Comparison of ENCODE assay signal across 8 cellular contexts in genomic region chr20:31720486-31721407, GRCh38. TPM values are rescaled to one million over a fixed set of nuclear protein-coding genes. Genes with fewer than 3 reads are reported as not detected.
DNase-seq lines count a peak whose midpoint lies in the region; ATAC-seq and TF ChIP-seq lines count a peak whose summit lies in the region.

No MANE protein-coding gene starts in this region.

- no peaks in the 10 kb centered on the region for H3K9me3 Mint-ChIP-seq in activated CD4-positive, alpha-beta memory T cell treated with anti-CD3 and anti-CD28 coated beads, Interleukin-2, amount 10 ng/mL, durations not matched to agents 7 days and 5 days

- H3K9me3 ChIP-seq in prostate gland = no peaks in the 10 kb centered on the region

- peak overlapping the region; percentile 79 for H3K4me3 ChIP-seq in fibroblast of pulmonary artery (replicated peaks; ENCODE audit: low read depth, low read length)
- H3K4me3 ChIP-seq in prostate gland = peak overlapping the region; percentile 90 to 91

- TF ChIP-seq POLR2A in prostate gland (IDR thresholded peaks at IDR 0.05) = no peak

- H3K36me3 Mint-ChIP-seq in activated CD4-positive, alpha-beta memory T cell treated with anti-CD3 and anti-CD28 coated beads, Interleukin-2, amount 10 ng/mL, durations not matched to agents 7 days and 5 days (ENCODE audit: low read depth) = peaks cover 69% of the 10 kb centered on the region

- peak overlapping the region; percentile 95 for H3K4me3 Mint-ChIP-seq in activated CD4-positive, alpha-beta memory T cell treated with anti-CD3 and anti-CD28 coated beads, Interleukin-2, amount 10 ng/mL, durations not matched to agents 7 days and 5 days

- ATAC-seq in GM21786 (IDR thresholded peaks at IDR 0.05; ENCODE audit: unreplicated experiment) = no peak

- POLR2A ChIA-PET in activated CD4-positive, alpha-beta memory T cell treated with anti-CD3 and anti-CD28 coated beads, Interleukin-2, amount 10 ng/mL, durations not matched to agents 7 days and 5 days (lab: Charles Lee) = interaction anchor here (1.0 to 10.4 kb wide), 13 partner anchors 11 to 118 kb away, joined by 3 to 213 read pairs (median 14); partner anchors contain the start of gene TPX2

- peaks cover 7% of the 10 kb centered on the region for H3K4me1 ChIP-seq in prostate gland (replicated peaks)

- H3K27me3 Mint-ChIP-seq in activated CD4-positive, alpha-beta memory T cell treated with anti-CD3 and anti-CD28 coated beads, Interleukin-2, amount 10 ng/mL, durations not matched to agents 7 days and 5 days = no peaks in the 10 kb centered on the region

- TF ChIP-seq CTCF in fibroblast of pulmonary artery (IDR thresholded peaks at IDR 0.05; ENCODE audit: low read length, missing control alignments) (no peak), prostate gland (IDR thresholded peaks at IDR 0.05) (no peak)

- CTCF ChIA-PET in activated CD4-positive, alpha-beta memory T cell treated with anti-CD3 and anti-CD28 coated beads, Interleukin-2, amount 10 ng/mL, durations not matched to agents 7 days and 5 days (lab: Charles Lee) = interaction anchor here (0.9 to 10.8 kb wide), 12 partner anchors 14 to 87 kb away, joined by 3 to 609 read pairs (median 7); partner anchors contain the start of gene TPX2

- 19% methylated on average over 7 of the region's 7 CpGs for WGBS in prostate gland

- peak overlapping the region; percentile 97 for H3K27ac Mint-ChIP-seq in activated CD4-positive, alpha-beta memory T cell treated with anti-CD3 and anti-CD28 coated beads, Interleukin-2, amount 10 ng/mL, durations not matched to agents 7 days and 5 days

- H3K36me3 ChIP-seq in prostate gland = no peaks in the 10 kb centered on the region

- H3K27ac ChIP-seq in prostate gland = peak overlapping the region; percentile 96 to 100

- H3K27me3 ChIP-seq in prostate gland (replicated peaks; ENCODE audit: insufficient read depth) = no peaks in the 10 kb centered on the region

- intact Hi-C loops in prostate gland (cut with DNase I) = no loop called here

- DNase-seq in stimulated activated CD4-positive, alpha-beta T cell treated with anti-CD3 and anti-CD28 coated beads, Interleukin-1b, Interleukin-23, amount 100 ng/mL, for 48 hours = peak; percentile 14
- DNase-seq in stimulated activated CD4-positive, alpha-beta T cell treated with anti-CD3 and anti-CD28 coated beads, Interleukin-2, amount 100 ng/mL, for 48 hours = no peak
- DNase-seq in activated CD4-positive, alpha-beta memory T cell treated with anti-CD3 and anti-CD28 coated beads, Interleukin-2, amount 10 ng/mL, durations not matched to agents 7 days and 5 days = peak; percentile 39
- DNase-seq in fibroblast of pulmonary artery (ENCODE audit: low read depth) (no peak), prostate gland (ENCODE audit: low spot score) (no peak), NCI-H2029 treated with DMSO at 0.1 percent for 48 hours (lab: John Stamatoyannopoulos, UW) (no peak), putamen (ENCODE audit: low spot score) (no peak)

- peaks cover 54% of the 10 kb centered on the region for H3K4me1 Mint-ChIP-seq in activated CD4-positive, alpha-beta memory T cell treated with anti-CD3 and anti-CD28 coated beads, Interleukin-2, amount 10 ng/mL, durations not matched to agents 7 days and 5 days

RNA-seq across cellular contexts. Expression of gene BCL2L1, which starts 1.9 kb away (rescaled TPM):
- 10 to 100 TPM; 67.7 to 72.5 TPM for total RNA-seq in activated CD4-positive, alpha-beta memory T cell treated with anti-CD3 and anti-CD28 coated beads, Interleukin-2, amount 10 ng/mL, durations not matched to agents 7 days and 5 days
- total RNA-seq in prostate gland = 100 to 1,000 TPM; 127 to 155 TPM

RNA-seq across cellular contexts. Expression of gene TPX2, which starts 18.3 kb away (rescaled TPM):
- 100 to 1,000 TPM; 137 to 138 TPM for total RNA-seq in activated CD4-positive, alpha-beta memory T cell treated with anti-CD3 and anti-CD28 coated beads, Interleukin-2, amount 10 ng/mL, durations not matched to agents 7 days and 5 days
- 10 to 100 TPM in 1 of 2 donors, 1 to 10 TPM in 1; 1.4 to 23.2 TPM for total RNA-seq in prostate gland

Comparison
In these comparisons a context has a peak if more than half of its experiments do, and no peak if none do; other contexts are left out.
1. DNase-seq: peak in stimulated activated CD4-positive, alpha-beta T cell treated with anti-CD3 and anti-CD28 coated beads, Interleukin-1b, Interleukin-23, amount 100 ng/mL, for 48 hours (single experiment) and activated CD4-positive, alpha-beta memory T cell treated with anti-CD3 and anti-CD28 coated beads, Interleukin-2, amount 10 ng/mL, durations not matched to agents 7 days and 5 days (single experiment); none in stimulated activated CD4-positive, alpha-beta T cell treated with anti-CD3 and anti-CD28 coated beads, Interleukin-2, amount 100 ng/mL, for 48 hours (0 of 2), fibroblast of pulmonary artery (single experiment), prostate gland (single experiment), NCI-H2029 treated with DMSO at 0.1 percent for 48 hours (single experiment) and putamen (single experiment).
2. RNA of gene TPX2, which starts 18.3 kb away (total RNA-seq): 137 to 138 TPM in activated CD4-positive, alpha-beta memory T cell treated with anti-CD3 and anti-CD28 coated beads, Interleukin-2, amount 10 ng/mL, durations not matched to agents 7 days and 5 days; 1.4 to 23.2 TPM in prostate gland; every median in the first group is over 4 times any median in the second.